Comparison of ENCODE assay signal across 13 cellular contexts in genomic region chr2:57890462-57890861, GRCh38.
A peak's percentile ranks its signal among the peaks of the same experiment; 100 is the strongest.
DNase-seq lines count a peak whose midpoint lies in the region; ATAC-seq lines count a peak whose summit lies in the region.
"Had no signal": no experiment of that assay in that cellular context is flagged by ENCODE, and none has a peak within 500 bp of the region (broad histone marks: within the 10 kb centered on the region; RNA-seq: fewer than 3 reads in every experiment).

No MANE protein-coding gene starts in this region.

- no peaks in the 10 kb centered on the region for H3K9me3 ChIP-seq in adipocyte (ENCODE audit: control insufficient read depth, low read length)
- H3K9me3 ChIP-seq: spleen had no signal

- ATAC-seq in activated naive CD8-positive, alpha-beta T cell treated with anti-CD3 and anti-CD28 coated beads, Interleukin-2, amount 50 U/mL, for 24 hours, result peak; percentile 36
- ATAC-seq in HG02885 (IDR thresholded peaks at IDR 0.05; ENCODE audit: poor library complexity, unreplicated experiment), result peak; percentile 31
- ATAC-seq in effector memory CD8-positive, alpha-beta T cell (replicated peaks), result no peak

- no peaks in the 10 kb centered on the region for H3K36me3 Mint-ChIP-seq in activated naive CD8-positive, alpha-beta T cell treated with anti-CD3 and anti-CD28 coated beads, Interleukin-2, amount 50 U/mL, for 24 hours (ENCODE audit: low read depth)
- no peaks in the 10 kb centered on the region for H3K36me3 Mint-ChIP-seq in activated naive CD8-positive, alpha-beta T cell treated with anti-CD3 and anti-CD28 coated beads for 36 hours
- H3K36me3 Mint-ChIP-seq in effector memory CD8-positive, alpha-beta T cell (ENCODE audit: insufficient read depth), result peaks cover 4% of the 10 kb centered on the region

- H3K9ac ChIP-seq in adipocyte (ENCODE audit: low read length), result peak overlapping the region; percentile 6

- peaks cover 21% of the 10 kb centered on the region for H3K4me1 ChIP-seq in adipocyte (ENCODE audit: control insufficient read depth, insufficient read depth, low read length)
- H3K4me1 ChIP-seq: spleen had no signal

- DNase-seq in activated naive CD8-positive, alpha-beta T cell treated with anti-CD3 and anti-CD28 coated beads, Interleukin-2, amount 50 U/mL, for 24 hours, result no peak
- DNase-seq in activated naive CD8-positive, alpha-beta T cell treated with anti-CD3 and anti-CD28 coated beads for 36 hours, result no peak
- DNase-seq in adipocyte (ENCODE audit: low read depth) (peak; percentile 46), HK-2 (ENCODE audit: unreplicated experiment) (no peak), UCSD-AML1 (lab: John Stamatoyannopoulos, UW; ENCODE audit: unreplicated experiment) (no peak), cortex of kidney (lab: John Stamatoyannopoulos, UW) (no peak)
- DNase-seq in effector memory CD8-positive, alpha-beta T cell, result no peak
- DNase-seq: activated naive CD4-positive, alpha-beta T cell treated with anti-CD3 and anti-CD28 coated beads for 36 hours; mesendoderm; NCI-H69; spleen had no signal

- H3K27me3 ChIP-seq in adipocyte (replicated peaks; ENCODE audit: control insufficient read depth, insufficient read depth, low read length), result no peaks in the 10 kb centered on the region
- H3K27me3 ChIP-seq: spleen had no signal

- H3K27ac Mint-ChIP-seq in activated naive CD8-positive, alpha-beta T cell treated with anti-CD3 and anti-CD28 coated beads, Interleukin-2, amount 50 U/mL, for 24 hours, result no peak overlapping the region
- no peak overlapping the region for H3K27ac Mint-ChIP-seq in activated naive CD8-positive, alpha-beta T cell treated with anti-CD3 and anti-CD28 coated beads for 36 hours
- H3K27ac Mint-ChIP-seq in effector memory CD8-positive, alpha-beta T cell, result no peak overlapping the region
- H3K27ac Mint-ChIP-seq: activated naive CD4-positive, alpha-beta T cell treated with anti-CD3 and anti-CD28 coated beads for 36 hours; IgD-negative memory B cell had no signal

- no peaks in the 10 kb centered on the region for H3K27me3 Mint-ChIP-seq in activated naive CD8-positive, alpha-beta T cell treated with anti-CD3 and anti-CD28 coated beads, Interleukin-2, amount 50 U/mL, for 24 hours
- H3K27me3 Mint-ChIP-seq in activated naive CD8-positive, alpha-beta T cell treated with anti-CD3 and anti-CD28 coated beads for 36 hours, result no peaks in the 10 kb centered on the region
- no peaks in the 10 kb centered on the region for H3K27me3 Mint-ChIP-seq in effector memory CD8-positive, alpha-beta T cell
- H3K27me3 Mint-ChIP-seq: IgD-negative memory B cell had no signal

- no peaks in the 10 kb centered on the region for H3K36me3 ChIP-seq in adipocyte (ENCODE audit: control insufficient read depth, insufficient read depth, low read length, severe bottlenecking)
- H3K36me3 ChIP-seq: spleen had no signal

- H3K4me1 Mint-ChIP-seq in activated naive CD8-positive, alpha-beta T cell treated with anti-CD3 and anti-CD28 coated beads, Interleukin-2, amount 50 U/mL, for 24 hours, result peaks cover 12% of the 10 kb centered on the region
- peaks cover 13% of the 10 kb centered on the region for H3K4me1 Mint-ChIP-seq in activated naive CD8-positive, alpha-beta T cell treated with anti-CD3 and anti-CD28 coated beads for 36 hours
- H3K4me1 Mint-ChIP-seq in effector memory CD8-positive, alpha-beta T cell (ENCODE audit: low read depth in 2 of 2), result peaks cover 0 to 5% of the 10 kb centered on the region in 2 donors

- H3K9me3 Mint-ChIP-seq in activated naive CD8-positive, alpha-beta T cell treated with anti-CD3 and anti-CD28 coated beads, Interleukin-2, amount 50 U/mL, for 24 hours, result no peaks in the 10 kb centered on the region
- no peaks in the 10 kb centered on the region for H3K9me3 Mint-ChIP-seq in activated naive CD8-positive, alpha-beta T cell treated with anti-CD3 and anti-CD28 coated beads for 36 hours
- no peaks in the 10 kb centered on the region for H3K9me3 Mint-ChIP-seq in effector memory CD8-positive, alpha-beta T cell
- H3K9me3 Mint-ChIP-seq: activated naive CD4-positive, alpha-beta T cell treated with anti-CD3 and anti-CD28 coated beads for 36 hours; IgD-negative memory B cell had no signal

- no peak overlapping the region for H3K4me3 ChIP-seq in adipocyte (ENCODE audit: low read length)
- H3K4me3 ChIP-seq: spleen had no signal

- no peak overlapping the region for H3K4me3 Mint-ChIP-seq in activated naive CD8-positive, alpha-beta T cell treated with anti-CD3 and anti-CD28 coated beads, Interleukin-2, amount 50 U/mL, for 24 hours
- no peak overlapping the region for H3K4me3 Mint-ChIP-seq in activated naive CD8-positive, alpha-beta T cell treated with anti-CD3 and anti-CD28 coated beads for 36 hours
- H3K4me3 Mint-ChIP-seq in effector memory CD8-positive, alpha-beta T cell, result no peak overlapping the region
- H3K4me3 Mint-ChIP-seq: activated naive CD4-positive, alpha-beta T cell treated with anti-CD3 and anti-CD28 coated beads for 36 hours; IgD-negative memory B cell had no signal
